21 cellular contexts compared by ENCODE assay signal in the genomic region with DNA sequence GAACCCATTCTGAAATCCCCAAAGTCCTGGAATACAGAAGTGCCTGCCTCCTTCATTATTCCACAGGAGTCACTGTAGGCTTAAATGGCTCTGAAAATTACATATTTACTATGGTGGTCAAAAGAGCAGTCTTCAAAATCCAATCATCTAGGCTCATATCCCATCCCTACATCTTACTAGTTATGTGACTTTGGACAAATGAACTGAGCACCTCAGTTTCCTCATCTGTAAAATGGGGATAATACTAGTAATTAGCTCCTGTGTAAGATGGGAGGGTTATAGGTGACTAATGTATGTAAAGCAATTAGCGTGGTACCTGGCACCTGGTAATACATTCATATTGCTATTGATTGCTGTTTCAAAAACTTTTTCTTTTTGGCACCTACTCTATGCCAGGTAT.
"Had no signal": no experiment of that assay in that cellular context is flagged by ENCODE, and none has a peak within 500 bp of the region (broad histone marks: within the 10 kb centered on the region; RNA-seq: fewer than 3 reads in every experiment).

No MANE protein-coding gene starts in this region.

- H3K4me2 ChIP-seq: neural progenitor cell had no signal

- ATAC-seq: gastrocnemius medialis, left ventricle myocardium superior, lower lobe of right lung had no signal

- H3K4me3 Mint-ChIP-seq: nephron; neural progenitor cell; stimulated activated naive B cell treated with anti-CD40 and anti-IgM and Interleukin-4, amounts not matched to agents 10 μg/mL and 1 μg/mL and 100 μg/mL, for 72 hours; stimulated activated naive CD8-positive, alpha-beta T cell treated with anti-CD3 and anti-CD28 coated beads, Interleukin-15, Interleukin-2, amounts not matched to agents 100 ng/mL and 50 ng/mL, for 24 hours had no signal

- H3K9me3 Mint-ChIP-seq: nephron; neural progenitor cell; stimulated activated naive CD8-positive, alpha-beta T cell treated with anti-CD3 and anti-CD28 coated beads, Interleukin-15, Interleukin-2, amounts not matched to agents 100 ng/mL and 50 ng/mL, for 24 hours had no signal

- H3K27me3 Mint-ChIP-seq: stimulated activated naive B cell treated with anti-CD40 and anti-IgM and Interleukin-4, amounts not matched to agents 10 μg/mL and 1 μg/mL and 100 μg/mL, for 72 hours; stimulated activated naive CD8-positive, alpha-beta T cell treated with anti-CD3 and anti-CD28 coated beads, Interleukin-15, Interleukin-2, amounts not matched to agents 100 ng/mL and 50 ng/mL, for 24 hours had no signal

- H3K36me3 ChIP-seq: gastrocnemius medialis, lower lobe of right lung, neural progenitor cell, prostate gland, right atrium auricular region, sigmoid colon, thoracic aorta, tibial nerve had no signal

- H3K9me3 ChIP-seq: gastrocnemius medialis, lower lobe of right lung, prostate gland, right atrium auricular region, sigmoid colon, thoracic aorta, tibial nerve, upper lobe of left lung had no signal

- H3K27me3 ChIP-seq: gastrocnemius medialis, neural progenitor cell, right atrium auricular region, sigmoid colon, tibial nerve, upper lobe of left lung had no signal

- H2AFZ ChIP-seq: neural progenitor cell had no signal

- H3K9ac ChIP-seq: neural progenitor cell had no signal

- H3K27ac Mint-ChIP-seq: nephron had no signal

- H3K4me1 ChIP-seq: gastrocnemius medialis, neural progenitor cell, prostate gland had no signal

- DNase-seq: dermis blood vessel endothelial cell; effector memory CD4-positive, alpha-beta T cell; gastrocnemius medialis; head of caudate nucleus; left ventricle myocardium superior; lower lobe of right lung; sigmoid colon; stimulated activated CD4-positive, alpha-beta T cell treated with anti-CD3 and anti-CD28 coated beads, Interleukin-4, amount 100 ng/mL, for 4 hours; stimulated activated naive B cell treated with anti-CD40 and anti-IgM and Interleukin-4, amounts not matched to agents 10 μg/mL and 1 μg/mL and 100 μg/mL, for 72 hours; upper lobe of left lung had no signal

- H3K36me3 Mint-ChIP-seq: neural progenitor cell had no signal

- FAIRE-seq: endothelial cell of umbilical vein, keratinocyte, urothelium cell line had no signal

- H3K4me3 ChIP-seq: coronary artery, gastrocnemius medialis, lower lobe of right lung, neural progenitor cell, prostate gland, right atrium auricular region, sigmoid colon, thoracic aorta, tibial nerve, upper lobe of left lung had no signal

- H3K27ac ChIP-seq: coronary artery, gastrocnemius medialis, lower lobe of right lung, neural progenitor cell, prostate gland, right atrium auricular region, sigmoid colon, tibial nerve, upper lobe of left lung had no signal
